In genomic region chr18:76405761-76406356, GRCh38 we compare ENCODE assay signal across 2 cellular contexts.
TF ChIP-seq lines count a peak whose summit lies in the region.

No MANE protein-coding gene starts in this region.

TF ChIP-seq in HEK293, 187 proteins besides CTCF, POLR2A, EP300 and RAD21 (continued from another document):
- TF ChIP-seq ZNF394 (tag by site-specific recombination; IDR thresholded peaks at IDR 0.05; ENCODE audit: borderline replicate concordance) (no peak), KLF10 (tag by site-specific recombination; IDR thresholded peaks at IDR 0.05) (no peak), ZNF223 (tag by site-specific recombination; IDR thresholded peaks at IDR 0.05) (no peak)

TF ChIP-seq in liver, 16 proteins besides CTCF, POLR2A, EP300 and RAD21 (continued from another document):
- TF ChIP-seq ZBTB33 (IDR thresholded peaks at IDR 0.05) = no peak
- no peak for TF ChIP-seq RXRA (IDR thresholded peaks at IDR 0.05)
- TF ChIP-seq SP1 (IDR thresholded peaks at IDR 0.05) = no peak
- TF ChIP-seq ATF3 (IDR thresholded peaks at IDR 0.05) = no peak
- TF ChIP-seq YY1 (IDR thresholded peaks at IDR 0.05) = no peak
- TF ChIP-seq EGR1 (IDR thresholded peaks at IDR 0.05; ENCODE audit: low read depth in 2 of 2) = no peak
- TF ChIP-seq HNF4G (IDR thresholded peaks at IDR 0.05) = no peak
- no peak for TF ChIP-seq JUND (IDR thresholded peaks at IDR 0.05)
- TF ChIP-seq MAX (IDR thresholded peaks at IDR 0.05) = no peak
- no peak for TF ChIP-seq GABPA (IDR thresholded peaks at IDR 0.05 in 1 of 2, conservative IDR thresholded peaks at IDR 0.05 in 1 of 2)
- TF ChIP-seq HNF4A (conservative IDR thresholded peaks at IDR 0.05) = no peak
TF ChIP-seq in liver: peak in this region for 0.
